1 cellular context compared by ENCODE assay signal in genomic region chr14:93115069-93115919, GRCh38.
A peak's percentile ranks its signal among the peaks of the same experiment; 100 is the strongest.
TF ChIP-seq lines count a peak whose summit lies in the region.

No MANE protein-coding gene starts in this region.

TF ChIP-seq in HEK293, 187 proteins besides CTCF, POLR2A, EP300 and RAD21 (continued from another document):
- TF ChIP-seq, protein P1, sequence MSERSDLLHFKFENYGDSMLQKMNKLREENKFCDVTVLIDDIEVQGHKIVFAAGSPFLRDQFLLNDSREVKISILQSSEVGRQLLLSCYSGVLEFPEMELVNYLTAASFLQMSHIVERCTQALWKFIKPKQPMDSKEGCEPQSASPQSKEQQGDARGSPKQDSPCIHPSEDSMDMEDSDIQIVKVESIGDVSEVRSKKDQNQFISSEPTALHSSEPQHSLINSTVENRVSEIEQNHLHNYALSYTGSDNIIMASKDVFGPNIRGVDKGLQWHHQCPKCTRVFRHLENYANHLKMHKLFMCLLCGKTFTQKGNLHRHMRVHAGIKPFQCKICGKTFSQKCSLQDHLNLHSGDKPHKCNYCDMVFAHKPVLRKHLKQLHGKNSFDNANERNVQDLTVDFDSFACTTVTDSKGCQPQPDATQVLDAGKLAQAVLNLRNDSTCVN (tag by site-specific recombination; optimal IDR thresholded peaks at IDR 0.05) = peak; percentile 83
- TF ChIP-seq ZNF654 (tag by site-specific recombination; IDR thresholded peaks at IDR 0.05; ENCODE audit: low read depth) (no peak), PATZ1 (tag by site-specific recombination; IDR thresholded peaks at IDR 0.05) (peak; percentile 35; the same call in 1 of the 2 replicates), ZBTB20 (tag by site-specific recombination; IDR thresholded peaks at IDR 0.05) (peak; percentile 21; the same call in 1 of the 2 replicates), ZNF302 (tag by site-specific recombination; IDR thresholded peaks at IDR 0.05; ENCODE audit: low read depth) (no peak), MZF1 (tag by site-specific recombination; IDR thresholded peaks at IDR 0.05; ENCODE audit: borderline replicate concordance) (peak; percentile 66; the same call in 1 of the 2 replicates), ZBTB8A (tag by site-specific recombination; IDR thresholded peaks at IDR 0.05) (0 out of 2 replicates have a peak, but pooled peaks have one; percentile 17), ZEB2 (tag by site-specific recombination; IDR thresholded peaks at IDR 0.05) (0 out of 2 replicates have a peak, but pooled peaks have one; percentile 53), ZNF510 (tag by site-specific recombination; IDR thresholded peaks at IDR 0.05; ENCODE audit: insufficient replicate concordance) (no peak), HOXC10 (CRISPR knock-in tag; IDR thresholded peaks at IDR 0.05) (no peak), ZNF843 (tag by site-specific recombination; IDR thresholded peaks at IDR 0.05) (no peak), ZNF114 (tag by site-specific recombination; IDR thresholded peaks at IDR 0.05) (no peak), ZNF140 (tag by site-specific recombination; IDR thresholded peaks at IDR 0.05) (no peak), ZNF660 (tag by site-specific recombination; IDR thresholded peaks at IDR 0.05) (peak; percentile 27; the same call in 1 of the 2 replicates), ZNF148 (tag by site-specific recombination; IDR thresholded peaks at IDR 0.05; ENCODE audit: borderline replicate concordance) (no peak), KLF10 (tag by site-specific recombination; IDR thresholded peaks at IDR 0.05) (peak; percentile 64), ZNF394 (tag by site-specific recombination; IDR thresholded peaks at IDR 0.05; ENCODE audit: borderline replicate concordance) (no peak), ZNF335 (tag by site-specific recombination; conservative IDR thresholded peaks at IDR 0.05) (0 out of 2 replicates have a peak, but pooled peaks have one; percentile 26), ZNF624 (tag by site-specific recombination; IDR thresholded peaks at IDR 0.05) (no peak), ZNF311 (tag by site-specific recombination; IDR thresholded peaks at IDR 0.05; ENCODE audit: borderline replicate concordance) (no peak), HIC1 (tag by site-specific recombination; IDR thresholded peaks at IDR 0.05) (no peak), BCL6B (tag by site-specific recombination; IDR thresholded peaks at IDR 0.05) (no peak), KLF8 (tag by site-specific recombination; IDR thresholded peaks at IDR 0.05) (peak; percentile 55), YY2 (tag by site-specific recombination; IDR thresholded peaks at IDR 0.05) (no peak)
- TF ChIP-seq, protein P2, sequence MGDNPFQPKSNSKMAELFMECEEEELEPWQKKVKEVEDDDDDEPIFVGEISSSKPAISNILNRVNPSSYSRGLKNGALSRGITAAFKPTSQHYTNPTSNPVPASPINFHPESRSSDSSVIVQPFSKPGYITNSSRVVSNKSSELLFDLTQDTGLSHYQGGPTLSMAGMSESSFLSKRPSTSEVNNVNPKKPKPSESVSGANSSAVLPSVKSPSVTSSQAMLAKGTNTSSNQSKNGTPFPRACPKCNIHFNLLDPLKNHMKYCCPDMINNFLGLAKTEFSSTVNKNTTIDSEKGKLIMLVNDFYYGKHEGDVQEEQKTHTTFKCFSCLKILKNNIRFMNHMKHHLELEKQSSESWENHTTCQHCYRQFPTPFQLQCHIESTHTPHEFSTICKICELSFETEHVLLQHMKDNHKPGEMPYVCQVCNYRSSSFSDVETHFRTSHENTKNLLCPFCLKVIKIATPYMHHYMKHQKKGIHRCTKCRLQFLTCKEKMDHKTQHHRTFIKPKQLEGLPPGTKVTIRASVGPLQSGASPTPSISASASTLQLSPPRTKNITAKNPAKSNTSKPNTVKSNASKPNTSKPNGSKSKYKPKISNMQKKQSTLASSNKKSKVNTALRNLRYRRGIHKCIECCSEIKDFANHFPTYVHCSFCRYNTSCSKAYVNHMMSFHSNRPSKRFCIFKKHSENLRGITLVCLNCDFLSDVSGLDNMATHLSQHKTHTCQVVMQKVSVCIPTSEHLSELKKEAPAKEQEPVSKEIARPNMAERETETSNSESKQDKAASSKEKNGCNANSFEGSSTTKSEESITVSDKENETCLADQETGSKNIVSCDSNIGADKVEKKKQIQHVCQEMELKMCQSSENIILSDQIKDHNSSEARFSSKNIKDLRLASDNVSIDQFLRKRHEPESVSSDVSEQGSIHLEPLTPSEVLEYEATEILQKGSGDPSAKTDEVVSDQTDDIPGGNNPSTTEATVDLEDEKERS (tag by site-specific recombination; IDR thresholded peaks at IDR 0.05) = no peak
- TF ChIP-seq, protein P3, sequence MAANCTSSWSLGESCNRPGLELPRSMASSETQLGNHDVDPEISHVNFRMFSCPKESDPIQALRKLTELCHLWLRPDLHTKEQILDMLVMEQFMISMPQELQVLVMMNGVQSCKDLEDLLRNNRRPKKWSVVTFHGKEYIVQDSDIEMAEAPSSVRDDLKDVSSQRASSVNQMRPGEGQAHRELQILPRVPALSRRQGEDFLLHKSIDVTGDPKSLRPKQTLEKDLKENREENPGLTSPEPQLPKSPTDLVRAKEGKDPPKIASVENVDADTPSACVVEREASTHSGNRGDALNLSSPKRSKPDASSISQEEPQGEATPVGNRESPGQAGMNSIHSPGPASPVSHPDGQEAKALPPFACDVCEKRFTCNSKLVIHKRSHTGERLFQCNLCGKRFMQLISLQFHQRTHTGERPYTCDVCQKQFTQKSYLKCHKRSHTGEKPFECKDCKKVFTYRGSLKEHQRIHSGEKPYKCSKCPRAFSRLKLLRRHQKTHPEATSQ (tag by site-specific recombination; IDR thresholded peaks at IDR 0.05) = no peak
